8 cellular contexts compared by ENCODE assay signal in genomic region chr6:2158596-2159271, GRCh38.
A peak's percentile ranks its signal among the peaks of the same experiment; 100 is the strongest.
DNase-seq lines count a peak whose midpoint lies in the region; ATAC-seq, FAIRE-seq and TF ChIP-seq lines count a peak whose summit lies in the region.

No MANE protein-coding gene starts in this region.

- H2AFZ ChIP-seq in GM12878 (ENCODE audit: control insufficient read depth, low read depth, low read length): no peak overlapping the region

- H3K9ac ChIP-seq in GM12878 (ENCODE audit: control insufficient read depth, insufficient read depth, low read length) (no peak overlapping the region), liver (ENCODE audit: low read depth in 1 of 2, low read length in 2 of 2) (no peak overlapping the region)

- TF ChIP-seq RAD21 in GM12878 (IDR thresholded peaks at IDR 0.05; ENCODE audit: insufficient read depth, low read depth, low read length): no peak
- peak in 1 of 2 donors; percentile 46 for TF ChIP-seq RAD21 in liver (IDR thresholded peaks at IDR 0.05)

- H3K4me3 ChIP-seq in GM12878 (no peak overlapping the region), liver (ENCODE audit: low read depth in 1 of 3, low read length in 3 of 3) (no peak overlapping the region)

- H4K20me1 ChIP-seq in GM12878 (ENCODE audit: control insufficient read depth, insufficient read depth): no peaks in the 10 kb centered on the region

- intact Hi-C loops in GM12878 (cut with micrococcal nuclease; ENCODE audit: unreplicated experiment): no loop called here

- no peaks in the 10 kb centered on the region; the same call in 1 of the 2 replicates for H3K79me2 ChIP-seq in GM12878 (ENCODE audit: control insufficient read depth, insufficient read depth, low read length)

- H3K9me3 ChIP-seq in GM12878 (replicated peaks; ENCODE audit: control insufficient read depth, insufficient read depth, low read length): no peaks in the 10 kb centered on the region
- no peaks in the 10 kb centered on the region for H3K9me3 ChIP-seq in liver (ENCODE audit: control insufficient read depth in 4 of 4, low read length in 3 of 4)

- FAIRE-seq in GM12878 (lab: Jason Lieb, UNC): no peak

- TF ChIP-seq EP300 in GM12878 (IDR thresholded peaks at IDR 0.05; ENCODE audit: borderline replicate concordance in 1 of 2, control insufficient read depth in 1 of 2, low read depth in 2 of 2, low read length in 2 of 2): no peak

- POLR2A ChIA-PET in HEK293T (lab: Yijun Ruan, JAX) (no interaction called here), GM12878 (lab: Charles Lee) (no interaction called here)

- ATAC-seq in GM12878: 0 out of 3 replicates have a peak, but pooled peaks have one; percentile 14
- ATAC-seq in HG03457 (IDR thresholded peaks at IDR 0.05; ENCODE audit: unreplicated experiment): no peak
- ATAC-seq in GM19351 (IDR thresholded peaks at IDR 0.05; ENCODE audit: unreplicated experiment): no peak
- no peak for ATAC-seq in GM21619 (IDR thresholded peaks at IDR 0.05; ENCODE audit: unreplicated experiment)

- RAD21 ChIA-PET in GM12878 (lab: Charles Lee; ENCODE audit: unreplicated experiment): no interaction called here

- H3K4me2 ChIP-seq in GM12878 (ENCODE audit: control insufficient read depth, insufficient read depth): no peak overlapping the region

- DNase-seq in COLO829 (ENCODE audit: low spot score): peak; percentile 35
- DNase-seq in HEK293T (ENCODE audit: extremely low spot score): peak; percentile 46
- DNase-seq in GM12878 (ENCODE audit: low read depth, low spot score): no peak
- no peak for DNase-seq in NCI-H1105 treated with DMSO at 0.1 percent for 48 hours (lab: John Stamatoyannopoulos, UW)

- CTCF ChIA-PET in HEK293T (lab: Yijun Ruan, JAX): no interaction called here
- CTCF ChIA-PET in GM12878 (lab: Yijun Ruan, JAX): no interaction called here

- H3K36me3 ChIP-seq in GM12878 (ENCODE audit: control insufficient read depth in 2 of 2, insufficient read depth in 2 of 2, low read length in 1 of 2): no peaks in the 10 kb centered on the region
- H3K36me3 ChIP-seq in liver (ENCODE audit: control insufficient read depth in 4 of 4, insufficient read depth in 3 of 4, low read depth in 1 of 4, low read length in 3 of 4): no peaks in the 10 kb centered on the region

- peak in 2 of 3 experiments; percentile 12 to 32; a peak in 3 of 6 replicates for TF ChIP-seq CTCF in GM12878 (IDR thresholded peaks at IDR 0.05 in 2 of 3, conservative IDR thresholded peaks at IDR 0.05 in 1 of 3; ENCODE audit: control insufficient read depth in 2 of 3, extremely low read depth in 1 of 3, insufficient read depth in 1 of 3, low read depth in 3 of 3, low read length in 3 of 3)
- TF ChIP-seq CTCF in liver (IDR thresholded peaks at IDR 0.05; ENCODE audit: low read depth, low read length, missing input control): peak; percentile 18

- SMC1A ChIA-PET in GM12878 (lab: Charles Lee; ENCODE audit: uncharacterized antibody, unreplicated experiment): no interaction called here

- BruUV-seq in GM12878 (replicated peaks; lab: Mats Ljungman, UMichigan): no TSS peak

- no peaks in the 10 kb centered on the region for H3K27me3 ChIP-seq in GM12878 (replicated peaks in 1 of 2; ENCODE audit: control insufficient read depth in 2 of 2, insufficient read depth in 2 of 2, low read length in 1 of 2)
- no peaks in the 10 kb centered on the region for H3K27me3 ChIP-seq in liver (ENCODE audit: control insufficient read depth in 4 of 4, insufficient read depth in 4 of 4, low read length in 3 of 4)

- TF ChIP-seq POLR2A in GM12878 (IDR thresholded peaks at IDR 0.05; ENCODE audit: low read depth, low read length): no peak

- WGBS in GM12878 (ENCODE audit: insufficient coverage, insufficient replicate concordance, low lambda C conversion rate, missing lambda C conversion rate): 98% methylated on average over 12 of the region's 12 CpGs
- WGBS in liver: 59% methylated on average over 12 of the region's 12 CpGs

- H3K27ac ChIP-seq in GM12878 (ENCODE audit: control insufficient read depth, insufficient read depth) (no peak overlapping the region), liver (ENCODE audit: low read depth in 1 of 2, low read length in 2 of 2) (no peak overlapping the region)

- H3K4me1 ChIP-seq in GM12878 (ENCODE audit: control insufficient read depth, insufficient read depth, low read length) (peaks cover 32% of the 10 kb centered on the region), liver (ENCODE audit: control insufficient read depth in 4 of 4, insufficient read depth in 4 of 4, low read length in 3 of 4) (no peaks in the 10 kb centered on the region)

- in situ Hi-C loops in GM12878 (cut with MboI): no loop called here

TF ChIP-seq in HEK293T, 16 proteins besides CTCF, POLR2A, EP300 and RAD21 (continues in another document):
- TF ChIP-seq FOXK2 (IDR thresholded peaks at IDR 0.05) (no peak), SP1 (IDR thresholded peaks at IDR 0.05) (no peak), ARNT (IDR thresholded peaks at IDR 0.05) (no peak), CTBP1 (IDR thresholded peaks at IDR 0.05; ENCODE audit: borderline replicate concordance) (no peak), TARDBP (IDR thresholded peaks at IDR 0.05) (no peak), ELF4 (IDR thresholded peaks at IDR 0.05) (no peak), FOXM1 (IDR thresholded peaks at IDR 0.05; ENCODE audit: borderline replicate concordance) (no peak), PKNOX1 (IDR thresholded peaks at IDR 0.05) (no peak), BHLHE40 (IDR thresholded peaks at IDR 0.05; ENCODE audit: borderline replicate concordance) (no peak), SUZ12 (IDR thresholded peaks at IDR 0.05) (no peak), ZNF384 (IDR thresholded peaks at IDR 0.05) (no peak), LEF1 (IDR thresholded peaks at IDR 0.05; ENCODE audit: borderline replicate concordance) (no peak), L3MBTL2 (conservative IDR thresholded peaks at IDR 0.05) (no peak), HDGF (IDR thresholded peaks at IDR 0.05; ENCODE audit: borderline replicate concordance) (no peak)

TF ChIP-seq in GM12878, 131 proteins besides CTCF, POLR2A, EP300 and RAD21:
- peak; percentile 76; the same call in 1 of the 2 replicates for TF ChIP-seq ZBTB33 (IDR thresholded peaks at IDR 0.05)
- TF ChIP-seq CREB1 (IDR thresholded peaks at IDR 0.05; ENCODE audit: low read depth): no peak

TF ChIP-seq in liver, 16 proteins besides CTCF, POLR2A, EP300 and RAD21:
- TF ChIP-seq FOXA1 (IDR thresholded peaks at IDR 0.05) (no peak), REST (IDR thresholded peaks at IDR 0.05) (no peak), TAF1 (conservative IDR thresholded peaks at IDR 0.05) (no peak), ZBTB33 (IDR thresholded peaks at IDR 0.05) (no peak)

Comparison
In these comparisons a context has a peak if more than half of its experiments do, and no peak if none do; other contexts are left out.
1. DNase-seq: peak in COLO829 (single experiment) and HEK293T (single experiment); none in GM12878 (single experiment) and NCI-H1105 treated with DMSO at 0.1 percent for 48 hours (single experiment).